ENCODE assay signal across 1 cellular context in genomic region chr15:53458736-53459135, GRCh38.
TF ChIP-seq lines count a peak whose summit lies in the region.

No MANE protein-coding gene starts in this region.

TF ChIP-seq in HepG2, 621 proteins besides CTCF, POLR2A, EP300 and RAD21 (continued from another document and continues in another):
- TF ChIP-seq ZNF513 (CRISPR knock-in tag; conservative IDR thresholded peaks at IDR 0.05) (no peak), MED13 (CRISPR knock-in tag; IDR thresholded peaks at IDR 0.05) (no peak), DDIT3 (CRISPR knock-in tag; IDR thresholded peaks at IDR 0.05) (no peak), ZFP41 (CRISPR knock-in tag; IDR thresholded peaks at IDR 0.05; ENCODE audit: borderline replicate concordance) (no peak), HNRNPH1 (optimal IDR thresholded peaks at IDR 0.05; ENCODE audit: low read depth, low read length) (no peak), KDM3A (CRISPR knock-in tag; IDR thresholded peaks at IDR 0.05; ENCODE audit: low read depth) (no peak), ZBTB2 (CRISPR knock-in tag; IDR thresholded peaks at IDR 0.05; ENCODE audit: low read depth) (no peak), ZBTB14 (CRISPR knock-in tag; IDR thresholded peaks at IDR 0.05) (no peak), SNAI1 (CRISPR knock-in tag; IDR thresholded peaks at IDR 0.05; ENCODE audit: borderline replicate concordance) (no peak), MBNL3 (CRISPR knock-in tag; conservative IDR thresholded peaks at IDR 0.05) (no peak), NCOR1 (IDR thresholded peaks at IDR 0.05; ENCODE audit: borderline replicate concordance, low read length) (no peak), KDM2A (CRISPR knock-in tag; IDR thresholded peaks at IDR 0.05; ENCODE audit: borderline replicate concordance, low read depth) (no peak), ELF3 (CRISPR knock-in tag; IDR thresholded peaks at IDR 0.05) (no peak), HDAC2 (CRISPR knock-in tag; IDR thresholded peaks at IDR 0.05) (0 out of 2 replicates have a peak, but pooled peaks have one; percentile 10), ZNF878 (CRISPR knock-in tag; IDR thresholded peaks at IDR 0.05) (no peak), SMARCE1 (IDR thresholded peaks at IDR 0.05; ENCODE audit: borderline replicate concordance) (no peak), JUN (CRISPR knock-in tag; IDR thresholded peaks at IDR 0.05) (no peak), ZKSCAN8 (CRISPR knock-in tag; IDR thresholded peaks at IDR 0.05; ENCODE audit: borderline replicate concordance) (peak; percentile 73; the same call in 1 of the 2 replicates), ZNF672 (CRISPR knock-in tag; IDR thresholded peaks at IDR 0.05) (no peak), ATF2 (CRISPR knock-in tag; IDR thresholded peaks at IDR 0.05) (no peak), ZNF879 (CRISPR knock-in tag; IDR thresholded peaks at IDR 0.05) (no peak), JUND (CRISPR knock-in tag; IDR thresholded peaks at IDR 0.05) (no peak), ISL2 (CRISPR knock-in tag; IDR thresholded peaks at IDR 0.05) (peak; percentile 56), MAFF (IDR thresholded peaks at IDR 0.05; ENCODE audit: low read depth, low read length) (no peak), MAZ (IDR thresholded peaks at IDR 0.05; ENCODE audit: borderline replicate concordance, low read depth, low read length) (no peak), MAZ (CRISPR knock-in tag; IDR thresholded peaks at IDR 0.05; ENCODE audit: low read depth) (no peak), ZNF318 (CRISPR knock-in tag; IDR thresholded peaks at IDR 0.05) (no peak), ZSCAN21 (CRISPR knock-in tag; IDR thresholded peaks at IDR 0.05; ENCODE audit: borderline replicate concordance) (no peak), ZFP1 (CRISPR knock-in tag; IDR thresholded peaks at IDR 0.05) (no peak), DBP (CRISPR knock-in tag; IDR thresholded peaks at IDR 0.05; ENCODE audit: not compliant biosample characterization) (no peak), TCF7 (IDR thresholded peaks at IDR 0.05; ENCODE audit: low read depth) (peak; percentile 46; the same call in 1 of the 2 replicates), ZNF230 (CRISPR knock-in tag; IDR thresholded peaks at IDR 0.05) (no peak), NFYC (CRISPR knock-in tag; IDR thresholded peaks at IDR 0.05) (no peak), ZNF354B (CRISPR knock-in tag; IDR thresholded peaks at IDR 0.05) (no peak), SIX1 (CRISPR knock-in tag; IDR thresholded peaks at IDR 0.05; ENCODE audit: borderline replicate concordance) (no peak), ZNF567 (CRISPR knock-in tag; IDR thresholded peaks at IDR 0.05; ENCODE audit: borderline replicate concordance) (no peak), RELA (CRISPR knock-in tag; IDR thresholded peaks at IDR 0.05) (no peak), HMG20A (CRISPR knock-in tag; IDR thresholded peaks at IDR 0.05; ENCODE audit: borderline replicate concordance) (no peak), ARID5B (CRISPR knock-in tag; IDR thresholded peaks at IDR 0.05) (0 out of 2 replicates have a peak, but pooled peaks have one; percentile 26), CREB3 (CRISPR knock-in tag; IDR thresholded peaks at IDR 0.05) (0 out of 2 replicates have a peak, but pooled peaks have one; percentile 14), ARID3A (IDR thresholded peaks at IDR 0.05; ENCODE audit: low read depth, low read length) (no peak)
